ENCODE assay signal across 16 cellular contexts in genomic region chr14:31692376-31692781, GRCh38.
A peak's percentile ranks its signal among the peaks of the same experiment; 100 is the strongest.
DNase-seq lines count a peak whose midpoint lies in the region; ATAC-seq and TF ChIP-seq lines count a peak whose summit lies in the region.
"Had no signal": no experiment of that assay in that cellular context is flagged by ENCODE, and none has a peak within 500 bp of the region (broad histone marks: within the 10 kb centered on the region; RNA-seq: fewer than 3 reads in every experiment).

No MANE protein-coding gene starts in this region.

- no peak for ATAC-seq in HG02973 (IDR thresholded peaks at IDR 0.05; ENCODE audit: unreplicated experiment)
- ATAC-seq: activated CD8-positive, alpha-beta T cell treated with anti-CD3 and anti-CD28 coated beads, Interleukin-2, amount 10 ng/mL, durations not matched to agents 7 days and 5 days; effector memory CD8-positive, alpha-beta T cell; natural killer cell; stimulated activated naive CD8-positive, alpha-beta T cell treated with anti-CD3 and anti-CD28 coated beads, Interleukin-15, amount 100 ng/mL, for 72 hours had no signal

- in situ Hi-C loops in GM13977 (cut with MboI; ENCODE audit: low pct_unique_long_range_greater_than_20kb, low sequenced_read_pairs, unreplicated experiment) = no loop called here

- no peaks in the 10 kb centered on the region for H3K27me3 ChIP-seq in thyroid gland

- intact Hi-C loops in thyroid gland (cut with DNase I) = no loop called here
- intact Hi-C loops in posterior cingulate gyrus (cut with DNase I) = no loop called here

- DNase-seq in AG09309 (ENCODE audit: low read depth) = peak; percentile 14
- peak; percentile 26 for DNase-seq in GM13977 (ENCODE audit: low spot score)
- peak; percentile 84 for DNase-seq in NCI-H69 (lab: John Stamatoyannopoulos, UW)
- no peak for DNase-seq in glutamatergic neuron
- DNase-seq in thyroid gland = no peak
- DNase-seq in posterior cingulate gyrus = no peak
- no peak for DNase-seq in RKO (ENCODE audit: low spot score)
- DNase-seq: activated CD8-positive, alpha-beta T cell treated with anti-CD3 and anti-CD28 coated beads, Interleukin-2, amount 10 ng/mL, durations not matched to agents 7 days and 5 days; activated naive CD8-positive, alpha-beta T cell treated with anti-CD3 and anti-CD28 coated beads, Interleukin-2, amount 10 ng/mL, durations not matched to agents 7 days and 5 days; effector memory CD8-positive, alpha-beta T cell; KG1; natural killer cell; stimulated activated CD4-positive, alpha-beta T cell treated with anti-CD3 and anti-CD28 coated beads, Interleukin-1b, Interleukin-23, amount 100 ng/mL, for 48 hours; stimulated activated naive CD8-positive, alpha-beta T cell treated with anti-CD3 and anti-CD28 coated beads, Interleukin-15, amount 100 ng/mL, for 72 hours had no signal

- peaks cover 29% of the 10 kb centered on the region for H3K4me1 Mint-ChIP-seq in glutamatergic neuron (ENCODE audit: low read depth, unreplicated experiment)
- H3K4me1 Mint-ChIP-seq: activated naive CD8-positive, alpha-beta T cell treated with anti-CD3 and anti-CD28 coated beads, Interleukin-2, amount 10 ng/mL, durations not matched to agents 7 days and 5 days; stimulated activated naive CD8-positive, alpha-beta T cell treated with anti-CD3 and anti-CD28 coated beads, Interleukin-15, amount 100 ng/mL, for 72 hours had no signal

- no peaks in the 10 kb centered on the region for H3K36me3 ChIP-seq in thyroid gland

- peaks cover 1% of the 10 kb centered on the region for H3K9me3 Mint-ChIP-seq in glutamatergic neuron (ENCODE audit: unreplicated experiment)
- H3K9me3 Mint-ChIP-seq: natural killer cell; stimulated activated naive CD8-positive, alpha-beta T cell treated with anti-CD3 and anti-CD28 coated beads, Interleukin-15, amount 100 ng/mL, for 72 hours; T-helper 1 cell treated with Interleukin-12 subunit alpha and Interleukin-12 subunit beta and Interleukin-4 antibody, amounts not matched to agents 30 μg/mL and 1 μg/mL, for 36 hours had no signal

- WGBS in thyroid gland, 2 donors = 76 to 83% methylated on average over 1 of the region's 1 CpG

- no peak overlapping the region for H3K4me3 ChIP-seq in AG09309 (ENCODE audit: control insufficient read depth, low read depth, low read length)
- no peak overlapping the region for H3K4me3 ChIP-seq in thyroid gland (replicated peaks in 1 of 3)

- TF ChIP-seq CTCF in AG09309 (IDR thresholded peaks at IDR 0.05; ENCODE audit: control insufficient read depth, insufficient read depth, low read depth, low read length, missing control alignments) (no peak), GM13977 (IDR thresholded peaks at IDR 0.05; ENCODE audit: extremely low read depth, insufficient read depth, missing control alignments) (no peak), glutamatergic neuron (IDR thresholded peaks at IDR 0.05; ENCODE audit: partially characterized antibody, unreplicated experiment) (no peak), thyroid gland (IDR thresholded peaks at IDR 0.05) (no peak)

- H3K4me3 Mint-ChIP-seq in glutamatergic neuron (ENCODE audit: unreplicated experiment) = peak overlapping the region; percentile 61
- H3K4me3 Mint-ChIP-seq: activated CD8-positive, alpha-beta T cell treated with anti-CD3 and anti-CD28 coated beads, Interleukin-2, amount 10 ng/mL, durations not matched to agents 7 days and 5 days; activated naive CD8-positive, alpha-beta T cell treated with anti-CD3 and anti-CD28 coated beads, Interleukin-2, amount 10 ng/mL, durations not matched to agents 7 days and 5 days; effector memory CD8-positive, alpha-beta T cell; natural killer cell; stimulated activated naive CD8-positive, alpha-beta T cell treated with anti-CD3 and anti-CD28 coated beads, Interleukin-15, amount 100 ng/mL, for 72 hours; T-helper 1 cell treated with Interleukin-12 subunit alpha and Interleukin-12 subunit beta and Interleukin-4 antibody, amounts not matched to agents 30 μg/mL and 1 μg/mL, for 36 hours had no signal

- H3K9me3 ChIP-seq in thyroid gland = no peaks in the 10 kb centered on the region

- no peak for TF ChIP-seq POLR2A in thyroid gland (IDR thresholded peaks at IDR 0.05)

- H3K27me3 Mint-ChIP-seq in glutamatergic neuron (ENCODE audit: unreplicated experiment) = no peaks in the 10 kb centered on the region
- H3K27me3 Mint-ChIP-seq: activated naive CD8-positive, alpha-beta T cell treated with anti-CD3 and anti-CD28 coated beads, Interleukin-2, amount 10 ng/mL, durations not matched to agents 7 days and 5 days; effector memory CD8-positive, alpha-beta T cell; stimulated activated naive CD8-positive, alpha-beta T cell treated with anti-CD3 and anti-CD28 coated beads, Interleukin-15, amount 100 ng/mL, for 72 hours had no signal

- H3K36me3 Mint-ChIP-seq in glutamatergic neuron (ENCODE audit: unreplicated experiment) = no peaks in the 10 kb centered on the region
- H3K36me3 Mint-ChIP-seq: natural killer cell had no signal

- H3K27ac ChIP-seq in thyroid gland = no peak overlapping the region

- no peaks in the 10 kb centered on the region for H3K4me1 ChIP-seq in thyroid gland

- H3K27ac Mint-ChIP-seq in glutamatergic neuron (ENCODE audit: unreplicated experiment) = peak overlapping the region; percentile 89
- H3K27ac Mint-ChIP-seq: activated CD8-positive, alpha-beta T cell treated with anti-CD3 and anti-CD28 coated beads, Interleukin-2, amount 10 ng/mL, durations not matched to agents 7 days and 5 days; activated naive CD8-positive, alpha-beta T cell treated with anti-CD3 and anti-CD28 coated beads, Interleukin-2, amount 10 ng/mL, durations not matched to agents 7 days and 5 days; effector memory CD8-positive, alpha-beta T cell; natural killer cell; stimulated activated naive CD8-positive, alpha-beta T cell treated with anti-CD3 and anti-CD28 coated beads, Interleukin-15, amount 100 ng/mL, for 72 hours; T-helper 1 cell treated with Interleukin-12 subunit alpha and Interleukin-12 subunit beta and Interleukin-4 antibody, amounts not matched to agents 30 μg/mL and 1 μg/mL, for 36 hours had no signal

Comparison
In these comparisons a context has a peak if more than half of its experiments do, and no peak if none do; other contexts are left out.
1. DNase-seq: peak in AG09309 (single experiment), GM13977 (single experiment) and NCI-H69 (single experiment); none in glutamatergic neuron (single experiment), thyroid gland (0 of 2), posterior cingulate gyrus (0 of 10) and RKO (single experiment).